Comparison of ENCODE assay signal across 23 cellular contexts in the genomic region with DNA sequence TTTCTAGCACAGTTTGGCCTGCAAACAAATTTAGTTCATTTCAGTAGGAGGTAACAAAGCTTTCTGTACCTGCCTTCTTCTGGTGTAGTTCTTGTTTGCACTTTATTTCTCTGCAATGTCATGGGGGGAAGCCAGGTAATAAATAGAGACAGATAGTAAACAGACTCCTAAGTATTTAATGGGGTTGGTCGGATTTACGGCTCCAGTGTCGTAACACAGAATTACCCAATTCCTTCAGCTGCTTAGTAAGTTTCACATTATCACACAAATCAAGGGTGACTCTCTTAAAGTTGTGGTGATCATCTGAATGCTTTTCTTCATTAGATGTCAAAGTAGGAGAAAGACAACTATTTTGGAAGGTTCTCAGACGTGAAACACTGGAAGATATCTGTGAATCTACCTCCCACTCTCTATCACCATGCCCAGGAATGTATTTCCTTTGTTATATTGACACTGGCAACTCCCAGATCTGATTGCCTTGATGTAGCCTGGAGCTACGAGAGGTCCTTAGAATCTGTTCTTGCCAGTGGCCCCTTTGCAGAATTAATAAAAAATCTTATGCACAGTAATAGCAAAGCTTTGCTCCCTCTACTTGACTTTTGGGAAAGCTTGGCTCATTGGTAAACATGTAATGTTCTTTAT. TPM values are rescaled to one million over a fixed set of nuclear protein-coding genes. Genes with fewer than 3 reads are reported as not detected.
DNase-seq lines count a peak whose midpoint lies in the region; ATAC-seq, FAIRE-seq and TF ChIP-seq lines count a peak whose summit lies in the region.
"Had no signal": no experiment of that assay in that cellular context is flagged by ENCODE, and none has a peak within 500 bp of the region (broad histone marks: within the 10 kb centered on the region; RNA-seq: fewer than 3 reads in every experiment).

No MANE protein-coding gene starts in this region.

- H3K4me1 Mint-ChIP-seq in GM23338, result no peaks in the 10 kb centered on the region
- H3K4me1 Mint-ChIP-seq: naive B cell; stimulated activated memory B cell treated with anti-CD40 and anti-IgM and Interleukin-4, amounts not matched to agents 10 μg/mL and 1 μg/mL and 100 μg/mL, for 72 hours had no signal

- H3K27ac Mint-ChIP-seq in GM23338, result no peak overlapping the region
- H3K27ac Mint-ChIP-seq: CD4-positive, alpha-beta memory T cell; naive B cell; stimulated activated memory B cell treated with anti-CD40 and anti-IgM and Interleukin-4, amounts not matched to agents 10 μg/mL and 1 μg/mL and 100 μg/mL, for 72 hours had no signal

- H3K9me2 ChIP-seq in SK-N-SH (no peaks in the 10 kb centered on the region), GM23338 (ENCODE audit: insufficient read depth) (no peaks in the 10 kb centered on the region)

- no peaks in the 10 kb centered on the region for H3K9me3 ChIP-seq in SK-N-SH
- H3K9me3 ChIP-seq in mammary epithelial cell (replicated peaks; ENCODE audit: insufficient read depth, low read length), result no peaks in the 10 kb centered on the region
- no peaks in the 10 kb centered on the region for H3K9me3 ChIP-seq in left lung
- no peaks in the 10 kb centered on the region for H3K9me3 ChIP-seq in vagina
- H3K9me3 ChIP-seq: lower lobe of right lung had no signal

- H4K20me1 ChIP-seq in SK-N-SH (ENCODE audit: insufficient read depth) (no peaks in the 10 kb centered on the region), mammary epithelial cell (ENCODE audit: insufficient read depth, low read length) (no peaks in the 10 kb centered on the region), GM23338 (replicated peaks; ENCODE audit: insufficient read depth) (no peaks in the 10 kb centered on the region)

- TF ChIP-seq CTCF in SK-N-SH (IDR thresholded peaks at IDR 0.05) (no peak), mammary epithelial cell (conservative IDR thresholded peaks at IDR 0.05 in 1 of 2, IDR thresholded peaks at IDR 0.05 in 1 of 2; ENCODE audit: extremely low read depth in 1 of 2, insufficient read depth in 1 of 2, low read depth in 1 of 2, low read length in 2 of 2) (no peak), left lung (IDR thresholded peaks at IDR 0.05) (no peak), vagina (IDR thresholded peaks at IDR 0.05) (no peak), GM23338 (conservative IDR thresholded peaks at IDR 0.05; ENCODE audit: low read depth in 2 of 2) (no peak)

- H3K36me3 ChIP-seq in SK-N-SH (replicated peaks in 1 of 2; ENCODE audit: control insufficient read depth in 1 of 2, insufficient read depth in 2 of 2, low read length in 1 of 2) (no peaks in the 10 kb centered on the region), mammary epithelial cell (ENCODE audit: insufficient read depth, low read length) (no peaks in the 10 kb centered on the region), left lung (no peaks in the 10 kb centered on the region), vagina (no peaks in the 10 kb centered on the region), GM23338 (ENCODE audit: insufficient read depth) (no peaks in the 10 kb centered on the region)
- H3K36me3 ChIP-seq: lower lobe of right lung, tibial nerve had no signal

- no peaks in the 10 kb centered on the region for H3K9me3 Mint-ChIP-seq in GM23338
- H3K9me3 Mint-ChIP-seq: CD4-positive, alpha-beta memory T cell; naive B cell; stimulated activated memory B cell treated with anti-CD40 and anti-IgM and Interleukin-4, amounts not matched to agents 10 μg/mL and 1 μg/mL and 100 μg/mL, for 72 hours had no signal

- no peaks in the 10 kb centered on the region for H3K36me3 Mint-ChIP-seq in GM23338 (ENCODE audit: low read depth)
- H3K36me3 Mint-ChIP-seq: CD4-positive, alpha-beta memory T cell; naive B cell; stimulated activated memory B cell treated with anti-CD40 and anti-IgM and Interleukin-4, amounts not matched to agents 10 μg/mL and 1 μg/mL and 100 μg/mL, for 72 hours had no signal

- H3K4me2 ChIP-seq in SK-N-SH, result no peak overlapping the region
- H3K4me2 ChIP-seq in mammary epithelial cell (ENCODE audit: insufficient read depth, low read depth, low read length), result peak overlapping the region; percentile 59
- no peak overlapping the region for H3K4me2 ChIP-seq in GM23338

- WGBS in SK-N-SH (ENCODE audit: low lambda C conversion rate), result 31% methylated on average over 5 of the region's 5 CpGs
- WGBS in mammary epithelial cell (ENCODE audit: low coverage, missing lambda C conversion rate), result 7% methylated on average over 5 of the region's 5 CpGs

- CTCF ChIA-PET in SK-N-SH (lab: Yijun Ruan, JAX) (interaction anchor here (1.1 to 8.4 kb wide), 11 partner anchors 10 to 292 kb away, joined by 3 to 173 read pairs (median 13); no protein-coding TSS in a partner anchor), mammary epithelial cell (lab: Charles Lee; ENCODE audit: low non-redundant PET) (no interaction called here)

- FAIRE-seq in H54 (lab: Jason Lieb, UNC), result no peak
- FAIRE-seq: A204.1, endothelial cell of umbilical vein had no signal

- H2AFZ ChIP-seq in SK-N-SH (ENCODE audit: low read depth), result no peak overlapping the region
- peak overlapping the region; percentile 83 for H2AFZ ChIP-seq in mammary epithelial cell (ENCODE audit: low read depth, low read length)
- H2AFZ ChIP-seq in GM23338, result no peak overlapping the region

- H3F3A ChIP-seq in SK-N-SH (replicated peaks; ENCODE audit: insufficient read depth) (no peaks in the 10 kb centered on the region), GM23338 (replicated peaks; ENCODE audit: low read depth) (no peaks in the 10 kb centered on the region)

- TF ChIP-seq RAD21 in SK-N-SH (IDR thresholded peaks at IDR 0.05; ENCODE audit: low read length), result no peak

- H3K27me3 ChIP-seq in SK-N-SH (ENCODE audit: insufficient read depth), result no peaks in the 10 kb centered on the region
- H3K27me3 ChIP-seq in mammary epithelial cell (ENCODE audit: insufficient read depth, low read length), result no peaks in the 10 kb centered on the region
- no peaks in the 10 kb centered on the region for H3K27me3 ChIP-seq in left lung
- H3K27me3 ChIP-seq in vagina, result no peaks in the 10 kb centered on the region
- no peaks in the 10 kb centered on the region for H3K27me3 ChIP-seq in GM23338 (ENCODE audit: insufficient read depth)
- H3K27me3 ChIP-seq: tibial nerve had no signal

- H3K4me1 ChIP-seq in SK-N-SH (ENCODE audit: control insufficient read depth in 1 of 2, insufficient read depth in 2 of 2, low read depth in 1 of 2, low read length in 1 of 2) (no peaks in the 10 kb centered on the region), mammary epithelial cell (ENCODE audit: insufficient read depth, low read length) (peaks cover 5% of the 10 kb centered on the region), left lung (no peaks in the 10 kb centered on the region), vagina (no peaks in the 10 kb centered on the region), GM23338 (ENCODE audit: insufficient read depth) (no peaks in the 10 kb centered on the region)
- H3K4me1 ChIP-seq: lower lobe of right lung, tibial nerve had no signal

- H3K4me3 Mint-ChIP-seq in GM23338, result no peak overlapping the region
- H3K4me3 Mint-ChIP-seq: CD4-positive, alpha-beta memory T cell; stimulated activated memory B cell treated with anti-CD40 and anti-IgM and Interleukin-4, amounts not matched to agents 10 μg/mL and 1 μg/mL and 100 μg/mL, for 72 hours had no signal

- in situ Hi-C loops in mammary epithelial cell (cut with MboI; ENCODE audit: low sequenced_read_pairs in 2 of 2), result loop anchor here in 1 of 2 donors (25.0 kb wide), 1 partner anchor 287 kb away; no protein-coding TSS in a partner anchor

- no peak for TF ChIP-seq EP300 in SK-N-SH (IDR thresholded peaks at IDR 0.05; ENCODE audit: borderline replicate concordance in 1 of 2, low read depth in 1 of 2, low read length in 1 of 2)

- peaks cover 1% of the 10 kb centered on the region for H3K27me3 Mint-ChIP-seq in GM23338 (ENCODE audit: insufficient read depth, low read depth, poor library complexity)
- H3K27me3 Mint-ChIP-seq: naive B cell had no signal

- dilution Hi-C loops in mammary epithelial cell (cut with HindIII; ENCODE audit: low sequenced_read_pairs), result loop anchor here (5.0 to 10.0 kb wide), 2 partner anchors 64 to 97 kb away; no protein-coding TSS in a partner anchor

- POLR2A ChIA-PET in SK-N-SH (lab: Yijun Ruan, JAX), result no interaction called here

- H3K4me3 ChIP-seq in SK-N-SH (ENCODE audit: low read depth in 2 of 2, low read length in 1 of 2) (no peak overlapping the region), mammary epithelial cell (replicated peaks in 1 of 3; ENCODE audit: insufficient read depth in 1 of 3, low read depth in 2 of 3, low read length in 3 of 3) (no peak overlapping the region), left lung (no peak overlapping the region), vagina (no peak overlapping the region), GM23338 (no peak overlapping the region)
- H3K4me3 ChIP-seq: lower lobe of right lung, tibial nerve had no signal

- DNase-seq in SK-N-SH (no peak), mammary epithelial cell (peak; percentile 26), left lung (no peak), vagina (ENCODE audit: extremely low spot score in 2 of 2) (no peak), GM23338 (ENCODE audit: low spot score) (no peak), H54 (ENCODE audit: insufficient read length, low spot score) (no peak), NCI-H345 (lab: John Stamatoyannopoulos, UW) (no peak)
- DNase-seq: activated CD4-positive, alpha-beta T cell treated with anti-CD3 and anti-CD28 coated beads for 4 hours; CD4-positive, alpha-beta memory T cell; cortex of kidney; lower lobe of right lung; MM.1S; naive B cell; NCI-H2081 treated with DMSO at 0.1 percent for 48 hours; NCI-H526 treated with DMSO at 0.1 percent for 48 hours had no signal

- no peak for TF ChIP-seq POLR2A in vagina (IDR thresholded peaks at IDR 0.05)
- TF ChIP-seq POLR2A in H54 (IDR thresholded peaks at IDR 0.05; ENCODE audit: low read depth, low read length), result no peak

- intact Hi-C loops in mammary epithelial cell (cut with micrococcal nuclease) (no loop called here), left lung (cut with DNase I) (loop anchor here in 1 of 2 donors (10.0 kb wide), 1 partner anchor 124 kb away; no protein-coding TSS in a partner anchor), vagina (cut with DNase I) (no loop called here)

- ATAC-seq in SK-N-SH treated with all-trans-retinoic acid at 6 μM for 48 hours (no peak), left lung (peak; percentile 47), GM23338 (no peak)
- ATAC-seq: lower lobe of right lung; stimulated activated memory B cell treated with anti-CD40 and anti-IgM and Interleukin-4, amounts not matched to agents 10 μg/mL and 1 μg/mL and 100 μg/mL, for 72 hours had no signal

- H3K79me2 ChIP-seq in SK-N-SH (ENCODE audit: insufficient read depth) (no peaks in the 10 kb centered on the region), mammary epithelial cell (ENCODE audit: insufficient read depth, low read length) (no peaks in the 10 kb centered on the region), GM23338 (replicated peaks; ENCODE audit: insufficient read depth) (no peaks in the 10 kb centered on the region)

- H3K27ac ChIP-seq in SK-N-SH (ENCODE audit: low read depth in 2 of 2, low read length in 1 of 2), result no peak overlapping the region
- H3K27ac ChIP-seq in mammary epithelial cell (ENCODE audit: insufficient read depth, low read depth, low read length), result no peak overlapping the region
- H3K27ac ChIP-seq in left lung, result no peak overlapping the region
- H3K27ac ChIP-seq in vagina, result peak overlapping the region; percentile 49
- no peak overlapping the region for H3K27ac ChIP-seq in GM23338 (ENCODE audit: low read depth)
- H3K27ac ChIP-seq: lower lobe of right lung, tibial nerve had no signal

- H3K9ac ChIP-seq in SK-N-SH (no peak overlapping the region), mammary epithelial cell (ENCODE audit: insufficient read depth, low read length) (no peak overlapping the region)

- BruUV-seq in mammary epithelial cell (replicated peaks; lab: Mats Ljungman, UMichigan), result no TSS peak

RNA-seq across cellular contexts. Expression of gene TMC3, which starts 25.0 kb away (rescaled TPM):
- polyA plus RNA-seq in SK-N-SH (2012; rRNA removed) (not detected in 2 replicates), mammary epithelial cell (not detected), GM23338 (2016; fragmentation: Nextera tagmentation; extraction: Ambion mirVana) (0.07 and 0.10 TPM in 2 replicates)
- polyA plus RNA-seq in SK-N-SH (2012; cell fraction: cytosol; rRNA removed), result not detected in 2 replicates
- not detected in 2 replicates for polyA plus RNA-seq in SK-N-SH (2012; cell fraction: nucleus; rRNA removed)
- total RNA-seq in mammary epithelial cell (not detected), left lung (not detected), vagina (2.7 TPM)
- polyA minus RNA-seq in mammary epithelial cell, result not detected
- not detected in 2 replicates for total RNA-seq in GM23338 (2014; rRNA removed; shearing (Covaris generic))
- total RNA-seq: CD4-positive, alpha-beta memory T cell; Daoy; endothelial cell of umbilical vein; glomerular endothelial cell; lower lobe of right lung; posterior vena cava; tibial nerve had no signal
- polyA plus RNA-seq: endothelial cell of umbilical vein had no signal
